Comparison of ENCODE assay signal across 8 cellular contexts in genomic region chr2:37982147-37982582, GRCh38. TPM values are rescaled to one million over a fixed set of nuclear protein-coding genes. Genes with fewer than 3 reads are reported as not detected.
DNase-seq lines count a peak whose midpoint lies in the region; ATAC-seq, FAIRE-seq and TF ChIP-seq lines count a peak whose summit lies in the region.

No MANE protein-coding gene starts in this region.

- TF ChIP-seq POLR2A in HepG2 (IDR thresholded peaks at IDR 0.05; ENCODE audit: insufficient read depth in 1 of 2, low read depth in 2 of 2, low read length in 2 of 2) (no peak), GM12892 (IDR thresholded peaks at IDR 0.05; ENCODE audit: low read depth, low read length) (no peak)

- FAIRE-seq in HepG2 (lab: Jason Lieb, UNC) (peak; percentile 70), GM12892 (lab: Jason Lieb, UNC) (no peak)

- POLR2A ChIA-PET in HepG2 (lab: Yijun Ruan, JAX): no interaction called here

- peak; percentile 67 for ATAC-seq in HepG2

- no peak overlapping the region for H3K4me3 ChIP-seq in HepG2 (replicated peaks in 1 of 3; ENCODE audit: insufficient read depth in 1 of 3, low read depth in 2 of 3, low read length in 3 of 3)

- in situ Hi-C loops in HepG2 (cut with HindIII; ENCODE audit: extremely low pct_ligation_motif_present, low pct_unique_long_range_greater_than_20kb): no loop called here

- CTCF ChIA-PET in HepG2 (lab: Yijun Ruan, JAX; ENCODE audit: low intra/inter-chr PET ratio, low total read pairs): interaction anchor here (1.1 to 2.9 kb wide), 4 partner anchors 86 to 292 kb away, joined by 5 to 19 read pairs (median 10); no protein-coding TSS in a partner anchor

- DNase-seq in NCI-H2196 (lab: John Stamatoyannopoulos, UW; ENCODE audit: unreplicated experiment) (peak; percentile 47), NCI-H2196 treated with DMSO at 0.1 percent for 48 hours (lab: John Stamatoyannopoulos, UW; ENCODE audit: unreplicated experiment) (no peak), NCI-H128 (lab: John Stamatoyannopoulos, UW; ENCODE audit: unreplicated experiment) (peak; percentile 51), cerebellum (ENCODE audit: low spot score) (peak; percentile 7), HepG2 (ENCODE audit: low spot score) (peak; percentile 60), GM12892 (ENCODE audit: insufficient read length) (no peak)
- peak; percentile 43 for DNase-seq in activated CD4-positive, CD25-positive, alpha-beta regulatory T cell treated with anti-CD3 and anti-CD28 coated beads, Interleukin-2, amount 50 U/mL, for 16 hours (ENCODE audit: low read depth, low spot score)
- DNase-seq in stimulated activated CD4-positive, alpha-beta T cell treated with anti-CD3 and anti-CD28 coated beads, TNF-alpha, amount 100 ng/mL, for 1 hour (ENCODE audit: low read depth in 3 of 3, low spot score in 1 of 3): peak; percentile 24 to 38 (median 28)

- intact Hi-C loops in HepG2 (cut with micrococcal nuclease; ENCODE audit: unreplicated experiment): loop anchor here (1.0 to 5.0 kb wide), 4 partner anchors 55 to 292 kb away; partner anchors contain the start of gene RMDN2

- TF ChIP-seq EP300 in HepG2 (IDR thresholded peaks at IDR 0.05; ENCODE audit: low read depth in 2 of 2, low read length in 2 of 2) (no peak), HepG2 (CRISPR knock-in tag; IDR thresholded peaks at IDR 0.05; ENCODE audit: borderline replicate concordance) (no peak)

- no peaks in the 10 kb centered on the region for H3K27me3 ChIP-seq in HepG2 (ENCODE audit: control insufficient read depth in 1 of 2, insufficient read depth in 2 of 2, low read length in 2 of 2)

- no peaks in the 10 kb centered on the region for H3K36me3 ChIP-seq in HepG2 (replicated peaks in 1 of 2; ENCODE audit: control insufficient read depth in 1 of 2, insufficient read depth in 2 of 2, low read length in 2 of 2)

- no TSS peak for BruUV-seq in HepG2 (replicated peaks; lab: Mats Ljungman, UMichigan)

- no peak overlapping the region for H3K9ac ChIP-seq in HepG2 (ENCODE audit: insufficient read depth, low read depth, low read length)

- 26% methylated on average over 3 of the region's 3 CpGs for WGBS in HepG2 (ENCODE audit: low lambda C conversion rate)

- peak; percentile 50; the same call in 1 of the 2 replicates for TF ChIP-seq RAD21 in HepG2 (CRISPR knock-in tag; IDR thresholded peaks at IDR 0.05)

- no peak overlapping the region for H2AFZ ChIP-seq in HepG2 (ENCODE audit: low read length)

- H3K9me3 ChIP-seq in HepG2 (ENCODE audit: low read length): no peaks in the 10 kb centered on the region

- H3K27ac ChIP-seq in HepG2 (ENCODE audit: extremely low read length, insufficient read depth, low read length): no peak overlapping the region

- H3K4me1 ChIP-seq in HepG2 (ENCODE audit: insufficient read depth, low read length): no peaks in the 10 kb centered on the region

- H3K4me2 ChIP-seq in HepG2 (ENCODE audit: low read depth, low read length): peak overlapping the region; percentile 59

- peak; percentile 83 for TF ChIP-seq CTCF in HepG2 (CRISPR knock-in tag; IDR thresholded peaks at IDR 0.05)

- no peaks in the 10 kb centered on the region for H4K20me1 ChIP-seq in HepG2 (ENCODE audit: insufficient read depth, low read length)

- no peaks in the 10 kb centered on the region for H3K79me2 ChIP-seq in HepG2 (ENCODE audit: insufficient read depth, low read length)

TF ChIP-seq in HepG2, 621 proteins besides CTCF, POLR2A, EP300 and RAD21 (continues in another document):
- 0 out of 2 replicates have a peak, but pooled peaks have one; percentile 51 for TF ChIP-seq HNF1B (CRISPR knock-in tag; IDR thresholded peaks at IDR 0.05)
- no peak for TF ChIP-seq MYC (CRISPR knock-in tag; IDR thresholded peaks at IDR 0.05; ENCODE audit: borderline replicate concordance)
- no peak for TF ChIP-seq ZNF276 (CRISPR knock-in tag; IDR thresholded peaks at IDR 0.05; ENCODE audit: low read depth)
- TF ChIP-seq SMC3 (IDR thresholded peaks at IDR 0.05; ENCODE audit: low read length): peak; percentile 87
- no peak for TF ChIP-seq ZNF713 (CRISPR knock-in tag; IDR thresholded peaks at IDR 0.05)

RNA-seq across cellular contexts. Expression of gene RMDN2, which starts 57.1 kb away (rescaled TPM):
- total RNA-seq in cerebellum (14.3 TPM), HepG2 (2016; rRNA removed; fragmentation: Illumina TruSeq; extraction: Trizol) (4.7 and 8.9 TPM in 2 replicates)
- 15.2 and 18.1 TPM in 2 replicates for total RNA-seq in HepG2 (2016; cell fraction: cytosol; rRNA removed; fragmentation: Illumina TruSeq; extraction: Trizol; ENCODE audit: low read depth)
- total RNA-seq in HepG2 (2016; cell fraction: insoluble cytoplasmic fraction; rRNA removed; fragmentation: Illumina TruSeq; extraction: Trizol): 5.3 and 9.6 TPM in 2 replicates
- 6.2 and 8.7 TPM in 2 replicates for total RNA-seq in HepG2 (2016; cell fraction: membrane; rRNA removed; fragmentation: Illumina TruSeq; extraction: Trizol)
- 19.6 and 19.9 TPM in 2 replicates for total RNA-seq in HepG2 (2016; cell fraction: nucleus; rRNA removed; fragmentation: Illumina TruSeq; extraction: Trizol)
- 1.9 and 2.3 TPM in 2 replicates for polyA plus RNA-seq in HepG2 (2011; rRNA removed)
- 0.59 and 0.99 TPM in 2 replicates for polyA plus RNA-seq in HepG2 (2011; cell fraction: cytosol; rRNA removed)
- polyA plus RNA-seq in HepG2 (2011; cell fraction: nucleus; rRNA removed): 1.8 and 2.1 TPM in 2 replicates
- polyA plus RNA-seq in HepG2 (2012): 2.1 and 2.7 TPM in 2 replicates
- 0.79 and 0.85 TPM in 2 replicates for polyA plus RNA-seq in HepG2 (2016; cell fraction: cytosol; fragmentation: Illumina TruSeq; extraction: Trizol; ENCODE audit: low read depth)
- polyA plus RNA-seq in HepG2 (2016; cell fraction: insoluble cytoplasmic fraction; fragmentation: Illumina TruSeq; extraction: Trizol; ENCODE audit: low read depth): 3.2 and 3.5 TPM in 2 replicates
- polyA plus RNA-seq in HepG2 (2016; cell fraction: membrane; fragmentation: Illumina TruSeq; extraction: Trizol; ENCODE audit: low read depth): 1.1 and 1.6 TPM in 2 replicates
- polyA plus RNA-seq in HepG2 (2016; cell fraction: nucleus; fragmentation: Illumina TruSeq; extraction: Trizol; ENCODE audit: insufficient read depth, low read depth): 16.4 and 18.5 TPM in 2 replicates
- polyA minus RNA-seq in HepG2 (2011; rRNA and poly(A)+ RNA removed; ENCODE audit: low replicate concordance): 0.40 and 0.84 TPM in 2 replicates
- polyA minus RNA-seq in HepG2 (2011; cell fraction: cytosol; rRNA and poly(A)+ RNA removed): 1.8 and 2.2 TPM in 2 replicates
- polyA minus RNA-seq in HepG2 (2011; cell fraction: nucleus; rRNA and poly(A)+ RNA removed): 13.8 and 14.3 TPM in 2 replicates
- polyA plus RNA-seq in GM12892 (2012; ENCODE audit: missing spikeins): 9.3 TPM

Comparison
In these comparisons a context has a peak if more than half of its experiments do, and no peak if none do; other contexts are left out.
1. DNase-seq: peak in NCI-H2196 (single experiment), NCI-H128 (single experiment), activated CD4-positive, CD25-positive, alpha-beta regulatory T cell treated with anti-CD3 and anti-CD28 coated beads, Interleukin-2, amount 50 U/mL, for 16 hours (single experiment), cerebellum (single experiment), HepG2 (single experiment) and stimulated activated CD4-positive, alpha-beta T cell treated with anti-CD3 and anti-CD28 coated beads, TNF-alpha, amount 100 ng/mL, for 1 hour (3 of 3); none in NCI-H2196 treated with DMSO at 0.1 percent for 48 hours (single experiment) and GM12892 (single experiment).